ENCODE assay signal across 1 cellular context in genomic region chr5:54390015-54390414, GRCh38.
TF ChIP-seq lines count a peak whose summit lies in the region.

No MANE protein-coding gene starts in this region.

TF ChIP-seq in HEK293, 187 proteins besides CTCF, POLR2A, EP300 and RAD21 (continued from another document and continues in another):
- TF ChIP-seq INSM2 (tag by site-specific recombination; IDR thresholded peaks at IDR 0.05) (peak; percentile 81), GLIS1 (tag by site-specific recombination; IDR thresholded peaks at IDR 0.05) (peak; percentile 99), ZNF629 (tag by site-specific recombination; IDR thresholded peaks at IDR 0.05) (peak; percentile 92), ZBTB21 (tag by site-specific recombination; IDR thresholded peaks at IDR 0.05) (peak; percentile 78), SP2 (tag by site-specific recombination; IDR thresholded peaks at IDR 0.05) (no peak), ZNF2 (tag by site-specific recombination; IDR thresholded peaks at IDR 0.05) (peak; percentile 81), ZNF366 (tag by site-specific recombination; conservative IDR thresholded peaks at IDR 0.05) (peak; percentile 92), IKZF3 (tag by site-specific recombination; IDR thresholded peaks at IDR 0.05) (peak; percentile 99), ZNF221 (tag by site-specific recombination; IDR thresholded peaks at IDR 0.05; ENCODE audit: borderline replicate concordance) (no peak), ZNF19 (tag by site-specific recombination; IDR thresholded peaks at IDR 0.05; ENCODE audit: low read depth) (no peak), ATF2 (tag by site-specific recombination; IDR thresholded peaks at IDR 0.05; ENCODE audit: low read depth) (peak; percentile 94), ZNF639 (tag by site-specific recombination; IDR thresholded peaks at IDR 0.05) (peak; percentile 90; the same call in 1 of the 2 replicates), PRDM10 (tag by site-specific recombination; IDR thresholded peaks at IDR 0.05) (peak; percentile 79), ZNF138 (tag by site-specific recombination; IDR thresholded peaks at IDR 0.05; ENCODE audit: borderline replicate concordance) (no peak), MEIS1 (CRISPR knock-in tag; IDR thresholded peaks at IDR 0.05; ENCODE audit: borderline replicate concordance) (no peak), ZBTB20 (tag by site-specific recombination; IDR thresholded peaks at IDR 0.05) (no peak), ZNF202 (tag by site-specific recombination; IDR thresholded peaks at IDR 0.05; ENCODE audit: borderline replicate concordance) (no peak), ZBTB8A (tag by site-specific recombination; IDR thresholded peaks at IDR 0.05) (0 out of 2 replicates have a peak, but pooled peaks have one; percentile 47), OSR2 (tag by site-specific recombination; IDR thresholded peaks at IDR 0.05) (peak; percentile 80; the same call in 1 of the 2 replicates), AEBP2 (tag by site-specific recombination; IDR thresholded peaks at IDR 0.05; ENCODE audit: borderline replicate concordance) (no peak), ZBTB48 (tag by site-specific recombination; IDR thresholded peaks at IDR 0.05) (no peak), GFI1B (tag by site-specific recombination; IDR thresholded peaks at IDR 0.05) (peak; percentile 31; the same call in 1 of the 2 replicates), KLF10 (tag by site-specific recombination; IDR thresholded peaks at IDR 0.05) (peak; percentile 72), ZNF596 (tag by site-specific recombination; IDR thresholded peaks at IDR 0.05) (peak; percentile 80), ZNF362 (tag by site-specific recombination; IDR thresholded peaks at IDR 0.05) (no peak), SP7 (tag by site-specific recombination; IDR thresholded peaks at IDR 0.05) (peak; percentile 94), PATZ1 (tag by site-specific recombination; IDR thresholded peaks at IDR 0.05) (0 out of 2 replicates have a peak, but pooled peaks have one; percentile 11), ZNF561 (tag by site-specific recombination; IDR thresholded peaks at IDR 0.05; ENCODE audit: borderline replicate concordance) (peak; percentile 67; the same call in 1 of the 2 replicates), ZNF843 (tag by site-specific recombination; IDR thresholded peaks at IDR 0.05) (peak; percentile 95), ZSCAN23 (tag by site-specific recombination; IDR thresholded peaks at IDR 0.05) (no peak; the same call in 1 of the 2 replicates), ZNF433 (tag by site-specific recombination; IDR thresholded peaks at IDR 0.05; ENCODE audit: low read depth) (no peak), ZSCAN30 (tag by site-specific recombination; IDR thresholded peaks at IDR 0.05) (peak; percentile 92), ZNF747 (tag by site-specific recombination; IDR thresholded peaks at IDR 0.05) (no peak), ZBTB7A (tag by site-specific recombination; IDR thresholded peaks at IDR 0.05; ENCODE audit: low read depth) (no peak), ZNF280C (tag by site-specific recombination; IDR thresholded peaks at IDR 0.05) (no peak), ZIC2 (tag by site-specific recombination; IDR thresholded peaks at IDR 0.05) (peak; percentile 96), ZNF18 (tag by site-specific recombination; IDR thresholded peaks at IDR 0.05) (0 out of 2 replicates have a peak, but pooled peaks have one; percentile 58), ZNF404 (tag by site-specific recombination; IDR thresholded peaks at IDR 0.05) (no peak), WT1 (tag by site-specific recombination; IDR thresholded peaks at IDR 0.05) (peak; percentile 87), ZNF624 (tag by site-specific recombination; IDR thresholded peaks at IDR 0.05) (no peak), ZNF10 (tag by site-specific recombination; IDR thresholded peaks at IDR 0.05) (peak; percentile 100), ZNF501 (tag by site-specific recombination; IDR thresholded peaks at IDR 0.05) (peak; percentile 45; the same call in 1 of the 2 replicates), ZNF184 (tag by site-specific recombination; IDR thresholded peaks at IDR 0.05) (peak; percentile 83), ZSCAN4 (tag by site-specific recombination; IDR thresholded peaks at IDR 0.05) (no peak; the same call in 1 of the 2 replicates)
